In genomic region chr18:37720706-37721105, GRCh38 we compare ENCODE assay signal across 19 cellular contexts.
DNase-seq lines count a peak whose midpoint lies in the region; ATAC-seq and TF ChIP-seq lines count a peak whose summit lies in the region.
"Had no signal": no experiment of that assay in that cellular context is flagged by ENCODE, and none has a peak within 500 bp of the region (broad histone marks: within the 10 kb centered on the region; RNA-seq: fewer than 3 reads in every experiment).

No MANE protein-coding gene starts in this region.

- CTCF ChIA-PET in MCF 10A (lab: Yijun Ruan, JAX): no interaction called here

- no peak overlapping the region for H3K27ac Mint-ChIP-seq in stimulated activated effector memory CD8-positive, alpha-beta T cell treated with anti-CD3 and anti-CD28 coated beads, Interleukin-12 subunit alpha, Interleukin-12 subunit beta, amount 100 ng/mL, for 72 hours
- no peak overlapping the region for H3K27ac Mint-ChIP-seq in MCF 10A (ENCODE audit: low read depth, unreplicated experiment)
- H3K27ac Mint-ChIP-seq: CD14-positive monocyte had no signal

- no peaks in the 10 kb centered on the region for H3K9me3 ChIP-seq in BLaER1
- H3K9me3 ChIP-seq: SK-N-SH had no signal

- no peak overlapping the region for H3K4me3 Mint-ChIP-seq in stimulated activated effector memory CD8-positive, alpha-beta T cell treated with anti-CD3 and anti-CD28 coated beads, Interleukin-12 subunit alpha, Interleukin-12 subunit beta, amount 100 ng/mL, for 72 hours
- H3K4me3 Mint-ChIP-seq in MCF 10A (ENCODE audit: unreplicated experiment): no peak overlapping the region
- H3K4me3 Mint-ChIP-seq: CD14-positive monocyte had no signal

- TF ChIP-seq CTCF in MCF 10A (IDR thresholded peaks at IDR 0.05; ENCODE audit: unreplicated experiment): no peak

- BruUV-seq in MCF 10A (replicated peaks; lab: Mats Ljungman, UMichigan): no TSS peak

- DNase-seq in UCSD-AML1 (lab: John Stamatoyannopoulos, UW; ENCODE audit: unreplicated experiment) (peak; percentile 37), retina (peak; percentile 5), MCF 10A (ENCODE audit: unreplicated experiment) (no peak), DMS53 (lab: John Stamatoyannopoulos, UW) (no peak)
- no peak for DNase-seq in stimulated activated effector memory CD8-positive, alpha-beta T cell treated with anti-CD3 and anti-CD28 coated beads, Interleukin-12 subunit alpha, Interleukin-12 subunit beta, amount 100 ng/mL, for 72 hours (ENCODE audit: low spot score in 2 of 2)
- DNase-seq: EL; NCI-H1105 treated with DMSO at 0.1 percent for 48 hours; NCI-H2029 treated with DMSO at 0.1 percent for 48 hours; NCI-H345; NCI-H774; NK-92 treated with Interleukin-12 subunit alpha and Interleukin-12 subunit beta, amount 100 ng/mL, for 24 hours; SIG-M5; SK-N-SH had no signal

- H3K9me3 Mint-ChIP-seq in stimulated activated effector memory CD8-positive, alpha-beta T cell treated with anti-CD3 and anti-CD28 coated beads, Interleukin-12 subunit alpha, Interleukin-12 subunit beta, amount 100 ng/mL, for 72 hours: peaks cover 7% of the 10 kb centered on the region
- no peaks in the 10 kb centered on the region for H3K9me3 Mint-ChIP-seq in MCF 10A (ENCODE audit: unreplicated experiment)

- H3K27me3 ChIP-seq in BLaER1: no peaks in the 10 kb centered on the region

- H3K4me1 Mint-ChIP-seq in stimulated activated effector memory CD8-positive, alpha-beta T cell treated with anti-CD3 and anti-CD28 coated beads, Interleukin-12 subunit alpha, Interleukin-12 subunit beta, amount 100 ng/mL, for 72 hours: no peaks in the 10 kb centered on the region
- H3K4me1 Mint-ChIP-seq in MCF 10A (ENCODE audit: insufficient read depth, unreplicated experiment): peaks cover 7% of the 10 kb centered on the region

- ATAC-seq in GM21786 (IDR thresholded peaks at IDR 0.05; ENCODE audit: unreplicated experiment): peak; percentile 50
- ATAC-seq in stimulated activated effector memory CD8-positive, alpha-beta T cell treated with anti-CD3 and anti-CD28 coated beads, Interleukin-12 subunit alpha, Interleukin-12 subunit beta, amount 100 ng/mL, for 72 hours: no peak
- no peak for ATAC-seq in HG02678 (IDR thresholded peaks at IDR 0.05; ENCODE audit: unreplicated experiment)
- ATAC-seq: Panc1 had no signal

- H4K20me1 ChIP-seq in BLaER1: no peaks in the 10 kb centered on the region

- no peak overlapping the region for H3K4me3 ChIP-seq in BLaER1

- H3K36me3 Mint-ChIP-seq in stimulated activated effector memory CD8-positive, alpha-beta T cell treated with anti-CD3 and anti-CD28 coated beads, Interleukin-12 subunit alpha, Interleukin-12 subunit beta, amount 100 ng/mL, for 72 hours: no peaks in the 10 kb centered on the region
- no peaks in the 10 kb centered on the region for H3K36me3 Mint-ChIP-seq in MCF 10A (ENCODE audit: insufficient read depth, unreplicated experiment)
- H3K36me3 Mint-ChIP-seq: CD14-positive monocyte had no signal

- no peak overlapping the region for H3K27ac ChIP-seq in BLaER1
- H3K27ac ChIP-seq: 22Rv1 had no signal

- no peaks in the 10 kb centered on the region for H3K36me3 ChIP-seq in BLaER1

- H3K4me2 ChIP-seq in BLaER1: 0 out of 2 replicates have a peak overlapping the region, but pooled peaks have one; percentile 72
- H3K4me2 ChIP-seq: SK-N-SH had no signal

- H3K4me1 ChIP-seq in BLaER1: peaks cover 33% of the 10 kb centered on the region

- H3K27me3 Mint-ChIP-seq in MCF 10A (ENCODE audit: insufficient read depth, unreplicated experiment): no peaks in the 10 kb centered on the region

- H3K9ac ChIP-seq in BLaER1: no peak overlapping the region
- H3K9ac ChIP-seq: SK-N-SH had no signal

- POLR2A ChIA-PET in MCF 10A (lab: Yijun Ruan, JAX): interaction anchor here (0.7 kb wide), 1 partner anchor 1026 kb away, joined by 3 read pairs; no protein-coding TSS in a partner anchor

- intact Hi-C loops in MCF 10A (cut with micrococcal nuclease): no loop called here

Comparison
In these comparisons a context has a peak if more than half of its experiments do, and no peak if none do; other contexts are left out.
1. DNase-seq: peak in UCSD-AML1 (single experiment) and retina (single experiment); none in stimulated activated effector memory CD8-positive, alpha-beta T cell treated with anti-CD3 and anti-CD28 coated beads, Interleukin-12 subunit alpha, Interleukin-12 subunit beta, amount 100 ng/mL, for 72 hours (0 of 2), MCF 10A (single experiment) and DMS53 (single experiment).